17 cellular contexts compared by ENCODE assay signal in genomic region chr1:68185743-68186142, GRCh38. TPM values are rescaled to one million over a fixed set of nuclear protein-coding genes. Genes with fewer than 3 reads are reported as not detected.
"Had no signal": no experiment of that assay in that cellular context is flagged by ENCODE, and none has a peak within 500 bp of the region (broad histone marks: within the 10 kb centered on the region; RNA-seq: fewer than 3 reads in every experiment).

No MANE protein-coding gene starts in this region.

- H3K27me3 ChIP-seq: brain microvascular endothelial cell, esophagus muscularis mucosa, suprapubic skin, upper lobe of left lung had no signal

- H3K4me1 ChIP-seq: lower lobe of right lung, suprapubic skin, upper lobe of left lung had no signal

- DNase-seq: activated B cell treated with CpG ODN at 0.5 μM for 24 hours; activated CD4-positive, alpha-beta T cell treated with anti-CD3 and anti-CD28 coated beads for 48 hours; activated CD8-positive, alpha-beta T cell treated with anti-CD3 and anti-CD28 coated beads for 36 hours; activated naive CD4-positive, alpha-beta T cell treated with anti-CD3 and anti-CD28 coated beads, Interleukin-2, amount 10 ng/mL, durations not matched to agents 7 days and 5 days; activated naive CD8-positive, alpha-beta T cell treated with anti-CD3 and anti-CD28 coated beads, Interleukin-2, amount 50 U/mL, for 24 hours; activated T-cell treated with anti-CD3 and anti-CD28 coated beads, Interleukin-2, amount 50 U/mL, for 24 hours; anterior cingulate cortex; brain microvascular endothelial cell; cortex of kidney; lower lobe of right lung; occipital lobe; stimulated activated naive CD8-positive, alpha-beta T cell treated with anti-CD3 and anti-CD28 coated beads, Interleukin-15, amount 100 ng/mL, for 72 hours; T-cell; T-helper 9 cell; upper lobe of left lung had no signal

- H3K9me3 ChIP-seq: esophagus muscularis mucosa, lower lobe of right lung, suprapubic skin, upper lobe of left lung had no signal

- H3K4me3 ChIP-seq: esophagus muscularis mucosa, lower lobe of right lung, suprapubic skin, upper lobe of left lung had no signal

- ATAC-seq: activated CD8-positive, alpha-beta T cell treated with anti-CD3 and anti-CD28 coated beads for 36 hours; activated naive CD8-positive, alpha-beta T cell treated with anti-CD3 and anti-CD28 coated beads, Interleukin-2, amount 50 U/mL, for 24 hours; lower lobe of right lung; stimulated activated naive CD8-positive, alpha-beta T cell treated with anti-CD3 and anti-CD28 coated beads, Interleukin-15, amount 100 ng/mL, for 72 hours; T-cell had no signal

- H3K27ac ChIP-seq: brain microvascular endothelial cell, esophagus muscularis mucosa, lower lobe of right lung, suprapubic skin, upper lobe of left lung had no signal

RNA-seq across cellular contexts. Expression of gene WLS, which starts 46.6 kb away (rescaled TPM):
- total RNA-seq: activated B cell treated with CpG ODN at 0.5 μM for 24 hours; activated CD8-positive, alpha-beta T cell treated with anti-CD3 and anti-CD28 coated beads for 36 hours had no signal
